18 cellular contexts compared by ENCODE assay signal in genomic region chr18:28068208-28068607, GRCh38.
DNase-seq lines count a peak whose midpoint lies in the region; ATAC-seq and TF ChIP-seq lines count a peak whose summit lies in the region.
"Had no signal": no experiment of that assay in that cellular context is flagged by ENCODE, and none has a peak within 500 bp of the region (broad histone marks: within the 10 kb centered on the region; RNA-seq: fewer than 3 reads in every experiment).

No MANE protein-coding gene starts in this region.

- H3K27me3 ChIP-seq in left ventricle myocardium inferior (ENCODE audit: low read depth) (no peaks in the 10 kb centered on the region), fibroblast of lung (ENCODE audit: control insufficient read depth, insufficient read depth, low read length) (no peaks in the 10 kb centered on the region), vagina (no peaks in the 10 kb centered on the region)
- H3K27me3 ChIP-seq: SJSA1 had no signal

- TF ChIP-seq CTCF in left ventricle myocardium inferior (IDR thresholded peaks at IDR 0.05; ENCODE audit: borderline replicate concordance) = no peak
- TF ChIP-seq CTCF in fibroblast of lung (conservative IDR thresholded peaks at IDR 0.05 in 1 of 2, IDR thresholded peaks at IDR 0.05 in 1 of 2; ENCODE audit: low read depth in 1 of 2, low read length in 2 of 2) = no peak
- TF ChIP-seq CTCF in nephron (IDR thresholded peaks at IDR 0.05; ENCODE audit: unreplicated experiment in 3 of 3) = no peak
- no peak for TF ChIP-seq CTCF in vagina (IDR thresholded peaks at IDR 0.05)

- peaks cover 8% of the 10 kb centered on the region for H3K9me3 Mint-ChIP-seq in nephron
- H3K9me3 Mint-ChIP-seq in activated CD4-positive, alpha-beta T cell treated with anti-CD3 and anti-CD28 coated beads, Interleukin-2, amount 10 ng/mL, durations not matched to agents 24 days and 14 days = no peaks in the 10 kb centered on the region

- H3K36me3 ChIP-seq in left ventricle myocardium inferior = no peaks in the 10 kb centered on the region
- H3K36me3 ChIP-seq in fibroblast of lung (ENCODE audit: control insufficient read depth, insufficient read depth, low read length) = no peaks in the 10 kb centered on the region
- H3K36me3 ChIP-seq in vagina = no peaks in the 10 kb centered on the region
- H3K36me3 ChIP-seq: SJSA1 had no signal

- ATAC-seq in left cardiac atrium = no peak
- ATAC-seq in HG03280 (IDR thresholded peaks at IDR 0.05; ENCODE audit: unreplicated experiment) = no peak

- intact Hi-C loops in left ventricle myocardium inferior (cut with micrococcal nuclease) = loop anchor here (10.0 kb wide), 1 partner anchor 63 kb away; no protein-coding TSS in a partner anchor
- intact Hi-C loops in left cardiac atrium (cut with DNase I) = no loop called here
- intact Hi-C loops in vagina (cut with DNase I) = no loop called here
- intact Hi-C loops in activated CD4-positive, alpha-beta T cell treated with anti-CD3 and anti-CD28 coated beads, Interleukin-2, amount 10 ng/mL, durations not matched to agents 24 days and 14 days (cut with micrococcal nuclease) = no loop called here

- H3K4me1 Mint-ChIP-seq in nephron = peaks cover 25% of the 10 kb centered on the region
- H3K4me1 Mint-ChIP-seq in activated CD4-positive, alpha-beta T cell treated with anti-CD3 and anti-CD28 coated beads, Interleukin-2, amount 10 ng/mL, durations not matched to agents 24 days and 14 days = no peaks in the 10 kb centered on the region

- no peak overlapping the region for H3K9ac ChIP-seq in fibroblast of lung (ENCODE audit: insufficient read depth, low read length)
- H3K9ac ChIP-seq: KMS-11 had no signal

- H3K27me3 Mint-ChIP-seq in nephron (ENCODE audit: low read depth) = no peaks in the 10 kb centered on the region
- H3K27me3 Mint-ChIP-seq in activated CD4-positive, alpha-beta T cell treated with anti-CD3 and anti-CD28 coated beads, Interleukin-2, amount 10 ng/mL, durations not matched to agents 24 days and 14 days = no peaks in the 10 kb centered on the region
- H3K27me3 Mint-ChIP-seq: IgD-negative memory B cell had no signal

- H4K20me1 ChIP-seq in fibroblast of lung (ENCODE audit: control insufficient read depth, extremely low read depth, insufficient read depth, low read length) = no peaks in the 10 kb centered on the region

- peak overlapping the region in 2 of 3 experiments; percentile 20 to 27 for H3K27ac Mint-ChIP-seq in nephron
- H3K27ac Mint-ChIP-seq in activated CD4-positive, alpha-beta T cell treated with anti-CD3 and anti-CD28 coated beads, Interleukin-2, amount 10 ng/mL, durations not matched to agents 24 days and 14 days = no peak overlapping the region
- H3K27ac Mint-ChIP-seq: IgD-negative memory B cell had no signal

- no peaks in the 10 kb centered on the region for H3K79me2 ChIP-seq in fibroblast of lung (ENCODE audit: control insufficient read depth, insufficient read depth, low read length)

- TF ChIP-seq POLR2A in vagina (IDR thresholded peaks at IDR 0.05) = no peak

- H3K4me3 Mint-ChIP-seq in nephron = no peak overlapping the region
- H3K4me3 Mint-ChIP-seq in activated CD4-positive, alpha-beta T cell treated with anti-CD3 and anti-CD28 coated beads, Interleukin-2, amount 10 ng/mL, durations not matched to agents 24 days and 14 days = no peak overlapping the region
- H3K4me3 Mint-ChIP-seq: IgD-negative memory B cell had no signal

- DNase-seq in left ventricle myocardium inferior = no peak
- no peak for DNase-seq in left cardiac atrium
- no peak for DNase-seq in fibroblast of lung (ENCODE audit: low read depth in 2 of 2)
- no peak for DNase-seq in vagina (ENCODE audit: extremely low spot score in 2 of 2)
- no peak for DNase-seq in activated CD4-positive, alpha-beta T cell treated with anti-CD3 and anti-CD28 coated beads, Interleukin-2, amount 10 ng/mL, durations not matched to agents 24 days and 14 days
- DNase-seq: Calu3, DMS153, DND-41, MM.1S, NCI-H2029, NCI-H526 treated with DMSO at 0.1 percent for 48 hours, PC-9, Right ventricle myocardium superior had no signal

- peak overlapping the region; percentile 47 for H2AFZ ChIP-seq in fibroblast of lung (ENCODE audit: low read length)
- H2AFZ ChIP-seq: PC-9 had no signal

- no peak overlapping the region for H3K4me2 ChIP-seq in fibroblast of lung (ENCODE audit: extremely low read depth, insufficient read depth, low read length)
- H3K4me2 ChIP-seq: KMS-11, PC-9 had no signal

- H3K4me1 ChIP-seq in left ventricle myocardium inferior = peaks cover 75% of the 10 kb centered on the region
- H3K4me1 ChIP-seq in fibroblast of lung (ENCODE audit: control insufficient read depth, extremely low read depth, insufficient read depth, low read length) = peaks cover 8% of the 10 kb centered on the region
- H3K4me1 ChIP-seq in vagina = no peaks in the 10 kb centered on the region

- H3K27ac ChIP-seq in left ventricle myocardium inferior (replicated peaks) (peak overlapping the region; percentile 39), fibroblast of lung (ENCODE audit: insufficient read depth, low read length) (no peak overlapping the region), vagina (no peak overlapping the region)
- H3K27ac ChIP-seq: KMS-11, PC-9, SJSA1 had no signal

- H3K36me3 Mint-ChIP-seq in nephron (ENCODE audit: low read depth) = peaks cover 5% of the 10 kb centered on the region
- H3K36me3 Mint-ChIP-seq in activated CD4-positive, alpha-beta T cell treated with anti-CD3 and anti-CD28 coated beads, Interleukin-2, amount 10 ng/mL, durations not matched to agents 24 days and 14 days (ENCODE audit: low read depth) = no peaks in the 10 kb centered on the region

- no peak overlapping the region for H3K4me3 ChIP-seq in left ventricle myocardium inferior
- H3K4me3 ChIP-seq in fibroblast of lung (replicated peaks in 1 of 4; ENCODE audit: control extremely low read depth in 1 of 4, insufficient read depth in 1 of 4, low read depth in 3 of 4, low read length in 4 of 4) = no peak overlapping the region
- no peak overlapping the region for H3K4me3 ChIP-seq in vagina
- H3K4me3 ChIP-seq: PC-9, SJSA1 had no signal

- H3K9me3 ChIP-seq in left ventricle myocardium inferior (replicated peaks) (peaks cover 5% of the 10 kb centered on the region), fibroblast of lung (ENCODE audit: control insufficient read depth, insufficient read depth, low read depth, low read length) (no peaks in the 10 kb centered on the region), vagina (no peaks in the 10 kb centered on the region)
